Comparison of ENCODE assay signal across 11 cellular contexts in the genomic region with DNA sequence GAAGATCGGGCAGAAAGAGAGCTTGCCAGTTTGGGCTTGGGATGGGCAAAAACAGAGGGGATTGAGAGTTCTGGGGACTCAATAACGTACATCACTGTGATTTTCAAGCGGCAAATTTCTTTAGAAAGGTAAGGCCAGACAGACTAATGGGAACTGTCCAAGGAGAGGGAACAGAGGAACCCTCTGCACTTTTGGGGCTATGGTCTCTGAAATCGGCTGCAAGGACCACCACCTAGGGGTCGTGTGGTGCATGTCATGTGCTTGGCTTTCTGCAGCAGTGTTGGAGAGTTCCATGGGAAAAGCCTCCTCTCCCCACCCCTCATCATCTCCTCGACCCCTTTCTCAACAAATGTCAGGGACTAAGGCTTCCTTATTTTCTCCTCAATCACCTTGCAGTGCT.
DNase-seq lines count a peak whose midpoint lies in the region; ATAC-seq and TF ChIP-seq lines count a peak whose summit lies in the region.
"Had no signal": no experiment of that assay in that cellular context is flagged by ENCODE, and none has a peak within 500 bp of the region (broad histone marks: within the 10 kb centered on the region; RNA-seq: fewer than 3 reads in every experiment).

No MANE protein-coding gene starts in this region.

- no peaks in the 10 kb centered on the region for H3K9me2 ChIP-seq in GM23338 (ENCODE audit: insufficient read depth)

- 0 out of 2 replicates have a peak overlapping the region, but pooled peaks have one; percentile 54 for H3K4me3 ChIP-seq in GM23338
- H3K4me3 ChIP-seq in neural progenitor cell = no peak overlapping the region
- no peak overlapping the region for H3K4me3 ChIP-seq in stomach

- H3K27me3 Mint-ChIP-seq in activated CD8-positive, alpha-beta memory T cell treated with anti-CD3 and anti-CD28 coated beads, Interleukin-2, amount 10 ng/mL, durations not matched to agents 7 days and 5 days = peaks cover 37% of the 10 kb centered on the region
- H3K27me3 Mint-ChIP-seq in GM23338 (ENCODE audit: insufficient read depth, low read depth, poor library complexity) (peaks cover 12% of the 10 kb centered on the region), neural progenitor cell (ENCODE audit: insufficient read depth, low read depth) (peaks cover 20% of the 10 kb centered on the region)
- peaks cover 21% of the 10 kb centered on the region for H3K27me3 Mint-ChIP-seq in activated CD8-positive, alpha-beta T cell treated with anti-CD3 and anti-CD28 coated beads, Interleukin-2, amount 10 ng/mL, durations not matched to agents 7 days and 5 days (ENCODE audit: low read depth)

- 75 to 86% (median 82%) methylated on average over 6 of the region's 6 CpGs for WGBS in stomach, 5 donors

- TF ChIP-seq EP300 in stomach (IDR thresholded peaks at IDR 0.05) = no peak

- CTCF ChIA-PET in activated CD8-positive, alpha-beta memory T cell treated with anti-CD3 and anti-CD28 coated beads, Interleukin-2, amount 10 ng/mL, durations not matched to agents 7 days and 5 days (lab: Charles Lee) = interaction anchor here (0.9 to 2.9 kb wide), 4 partner anchors 22 to 233 kb away, joined by 3 to 13 read pairs (median 4); a partner anchor contains a TSS
- CTCF ChIA-PET in activated CD8-positive, alpha-beta T cell treated with anti-CD3 and anti-CD28 coated beads, Interleukin-2, amount 10 ng/mL, durations not matched to agents 7 days and 5 days (lab: Charles Lee) = interaction anchor here (0.6 to 1.6 kb wide), 6 partner anchors 19 to 186 kb away, joined by 3 to 6 read pairs (median 4); a partner anchor contains a TSS

- H3K4me1 Mint-ChIP-seq in activated CD8-positive, alpha-beta memory T cell treated with anti-CD3 and anti-CD28 coated beads, Interleukin-2, amount 10 ng/mL, durations not matched to agents 7 days and 5 days = peaks cover 38% of the 10 kb centered on the region
- H3K4me1 Mint-ChIP-seq in GM23338 (peaks cover 42% of the 10 kb centered on the region), neural progenitor cell (peaks cover 31% of the 10 kb centered on the region)
- H3K4me1 Mint-ChIP-seq in activated CD8-positive, alpha-beta T cell treated with anti-CD3 and anti-CD28 coated beads, Interleukin-2, amount 10 ng/mL, durations not matched to agents 7 days and 5 days (ENCODE audit: low read depth) = peaks cover 39% of the 10 kb centered on the region

- TF ChIP-seq POLR2A in stomach (IDR thresholded peaks at IDR 0.05) = no peak

- POLR2A ChIA-PET in activated CD8-positive, alpha-beta T cell treated with anti-CD3 and anti-CD28 coated beads, Interleukin-2, amount 10 ng/mL, durations not matched to agents 7 days and 5 days (lab: Charles Lee) = interaction anchor here (1.1 kb wide), 1 partner anchor 80 kb away, joined by 5 read pairs; a partner anchor contains a TSS

- H3K4me2 ChIP-seq in GM23338 (peak overlapping the region; percentile 80; the same call in 1 of the 2 replicates), neural progenitor cell (no peak overlapping the region)

- peaks cover 5% of the 10 kb centered on the region; the same call in 1 of the 2 replicates for H3K27me3 ChIP-seq in GM23338 (ENCODE audit: insufficient read depth)
- peaks cover 26% of the 10 kb centered on the region for H3K27me3 ChIP-seq in neural progenitor cell
- peaks cover 0 to 20% (median 9%) of the 10 kb centered on the region in 3 donors for H3K27me3 ChIP-seq in stomach

- no peaks in the 10 kb centered on the region for H3K36me3 ChIP-seq in GM23338 (ENCODE audit: insufficient read depth)
- H3K36me3 ChIP-seq in neural progenitor cell = no peaks in the 10 kb centered on the region
- no peaks in the 10 kb centered on the region for H3K36me3 ChIP-seq in stomach

- no peak overlapping the region for H2AFZ ChIP-seq in GM23338
- H2AFZ ChIP-seq in neural progenitor cell (replicated peaks) = no peak overlapping the region

- peak overlapping the region; percentile 28 for H3K4me3 Mint-ChIP-seq in activated CD8-positive, alpha-beta memory T cell treated with anti-CD3 and anti-CD28 coated beads, Interleukin-2, amount 10 ng/mL, durations not matched to agents 7 days and 5 days
- H3K4me3 Mint-ChIP-seq in GM23338 = peak overlapping the region; percentile 43; the same call in 2 of the 3 replicates
- peak overlapping the region; percentile 9 for H3K4me3 Mint-ChIP-seq in activated CD8-positive, alpha-beta T cell treated with anti-CD3 and anti-CD28 coated beads, Interleukin-2, amount 10 ng/mL, durations not matched to agents 7 days and 5 days
- no peak overlapping the region for H3K4me3 Mint-ChIP-seq in neural progenitor cell

- peaks cover 4% of the 10 kb centered on the region; the same call in 1 of the 2 replicates for H3F3A ChIP-seq in GM23338 (replicated peaks; ENCODE audit: low read depth)
- H3F3A ChIP-seq in neural progenitor cell (ENCODE audit: low read depth) = peaks cover 22% of the 10 kb centered on the region

- H3K27ac Mint-ChIP-seq in activated CD8-positive, alpha-beta memory T cell treated with anti-CD3 and anti-CD28 coated beads, Interleukin-2, amount 10 ng/mL, durations not matched to agents 7 days and 5 days = no peak overlapping the region
- H3K27ac Mint-ChIP-seq in GM23338 = no peak overlapping the region
- no peak overlapping the region for H3K27ac Mint-ChIP-seq in activated CD8-positive, alpha-beta T cell treated with anti-CD3 and anti-CD28 coated beads, Interleukin-2, amount 10 ng/mL, durations not matched to agents 7 days and 5 days
- no peak overlapping the region for H3K27ac Mint-ChIP-seq in neural progenitor cell

- intact Hi-C loops in stomach (cut with DNase I; ENCODE audit: low total_unique reads) = no loop called here

- H4K20me1 ChIP-seq in GM23338 (replicated peaks; ENCODE audit: insufficient read depth) = no peaks in the 10 kb centered on the region
- no peaks in the 10 kb centered on the region for H4K20me1 ChIP-seq in neural progenitor cell (ENCODE audit: low read depth)

- no peak for ATAC-seq in activated CD8-positive, alpha-beta memory T cell treated with anti-CD3 and anti-CD28 coated beads, Interleukin-2, amount 10 ng/mL, durations not matched to agents 7 days and 5 days
- ATAC-seq in GM23338 (peak; percentile 65), HG03565 (IDR thresholded peaks at IDR 0.05; ENCODE audit: unreplicated experiment) (no peak)
- ATAC-seq in activated CD8-positive, alpha-beta T cell treated with anti-CD3 and anti-CD28 coated beads, Interleukin-2, amount 10 ng/mL, durations not matched to agents 7 days and 5 days = no peak

- no peaks in the 10 kb centered on the region for H3K9me3 Mint-ChIP-seq in activated CD8-positive, alpha-beta memory T cell treated with anti-CD3 and anti-CD28 coated beads, Interleukin-2, amount 10 ng/mL, durations not matched to agents 7 days and 5 days (ENCODE audit: low read depth)
- H3K9me3 Mint-ChIP-seq in GM23338 (no peaks in the 10 kb centered on the region), neural progenitor cell (no peaks in the 10 kb centered on the region)
- no peaks in the 10 kb centered on the region for H3K9me3 Mint-ChIP-seq in activated CD8-positive, alpha-beta T cell treated with anti-CD3 and anti-CD28 coated beads, Interleukin-2, amount 10 ng/mL, durations not matched to agents 7 days and 5 days (ENCODE audit: insufficient read depth)

- H3K9me3 ChIP-seq in neural progenitor cell (ENCODE audit: low read depth) (no peaks in the 10 kb centered on the region), stomach (no peaks in the 10 kb centered on the region)

- DNase-seq in activated CD8-positive, alpha-beta memory T cell treated with anti-CD3 and anti-CD28 coated beads, Interleukin-2, amount 10 ng/mL, durations not matched to agents 7 days and 5 days = no peak
- no peak for DNase-seq in activated CD8-positive, alpha-beta memory T cell treated with anti-CD3 and anti-CD28 coated beads for 24 hours
- DNase-seq in GM23338 (ENCODE audit: low spot score) (peak; percentile 75), neural progenitor cell (ENCODE audit: low spot score) (peak; percentile 58), stomach (no peak), NCI-H1694 (lab: John Stamatoyannopoulos, UW) (no peak)
- DNase-seq in activated CD8-positive, alpha-beta T cell treated with anti-CD3 and anti-CD28 coated beads, Interleukin-2, amount 10 ng/mL, durations not matched to agents 7 days and 5 days = no peak
- DNase-seq: dermis blood vessel endothelial cell; stimulated activated CD4-positive, alpha-beta T cell treated with anti-CD3 and anti-CD28 coated beads, Interleukin-4, amount 100 ng/mL, for 24 hours had no signal

- H3K9ac ChIP-seq in neural progenitor cell = no peak overlapping the region

- peak; percentile 58 to 83 for TF ChIP-seq CTCF in GM23338 (conservative IDR thresholded peaks at IDR 0.05; ENCODE audit: low read depth in 2 of 2)
- TF ChIP-seq CTCF in neural progenitor cell (IDR thresholded peaks at IDR 0.05) = peak; percentile 52
- TF ChIP-seq CTCF in stomach (IDR thresholded peaks at IDR 0.05) = no peak

- H3K79me2 ChIP-seq in GM23338 (replicated peaks; ENCODE audit: insufficient read depth) (no peaks in the 10 kb centered on the region), neural progenitor cell (ENCODE audit: low read depth) (no peaks in the 10 kb centered on the region)

- no peak overlapping the region for H3K27ac ChIP-seq in GM23338 (ENCODE audit: low read depth)
- H3K27ac ChIP-seq in neural progenitor cell = no peak overlapping the region
- H3K27ac ChIP-seq in stomach = no peak overlapping the region
- H3K27ac ChIP-seq: C4-2B had no signal

- H3K4me1 ChIP-seq in GM23338 (ENCODE audit: insufficient read depth) (peaks cover 38% of the 10 kb centered on the region), neural progenitor cell (peaks cover 22% of the 10 kb centered on the region), stomach (peaks cover 0 to 27% (median 19%) of the 10 kb centered on the region in 4 donors)

- peaks cover 1% of the 10 kb centered on the region for H3K36me3 Mint-ChIP-seq in activated CD8-positive, alpha-beta memory T cell treated with anti-CD3 and anti-CD28 coated beads, Interleukin-2, amount 10 ng/mL, durations not matched to agents 7 days and 5 days
- H3K36me3 Mint-ChIP-seq in GM23338 (ENCODE audit: low read depth) = no peaks in the 10 kb centered on the region
- no peaks in the 10 kb centered on the region for H3K36me3 Mint-ChIP-seq in activated CD8-positive, alpha-beta T cell treated with anti-CD3 and anti-CD28 coated beads, Interleukin-2, amount 10 ng/mL, durations not matched to agents 7 days and 5 days (ENCODE audit: low read depth)
- H3K36me3 Mint-ChIP-seq in neural progenitor cell = no peaks in the 10 kb centered on the region

TF ChIP-seq in GM23338, 12 proteins besides CTCF, POLR2A, EP300 and RAD21 (continues in another document):
- no peak for TF ChIP-seq NANOG (IDR thresholded peaks at IDR 0.05; ENCODE audit: borderline replicate concordance)

Comparison
In these comparisons a context has a peak if more than half of its experiments do, and no peak if none do; other contexts are left out.
1. DNase-seq: peak in GM23338 (single experiment) and neural progenitor cell (single experiment); none in activated CD8-positive, alpha-beta memory T cell treated with anti-CD3 and anti-CD28 coated beads, Interleukin-2, amount 10 ng/mL, durations not matched to agents 7 days and 5 days (single experiment), activated CD8-positive, alpha-beta memory T cell treated with anti-CD3 and anti-CD28 coated beads for 24 hours (single experiment), activated CD8-positive, alpha-beta T cell treated with anti-CD3 and anti-CD28 coated beads, Interleukin-2, amount 10 ng/mL, durations not matched to agents 7 days and 5 days (single experiment), stomach (single experiment) and NCI-H1694 (single experiment).
2. CTCF ChIP-seq: peak in GM23338 (2 of 2) and neural progenitor cell (single experiment); none in stomach (0 of 7).